Comparison of ENCODE assay signal across 8 cellular contexts in the genomic region with DNA sequence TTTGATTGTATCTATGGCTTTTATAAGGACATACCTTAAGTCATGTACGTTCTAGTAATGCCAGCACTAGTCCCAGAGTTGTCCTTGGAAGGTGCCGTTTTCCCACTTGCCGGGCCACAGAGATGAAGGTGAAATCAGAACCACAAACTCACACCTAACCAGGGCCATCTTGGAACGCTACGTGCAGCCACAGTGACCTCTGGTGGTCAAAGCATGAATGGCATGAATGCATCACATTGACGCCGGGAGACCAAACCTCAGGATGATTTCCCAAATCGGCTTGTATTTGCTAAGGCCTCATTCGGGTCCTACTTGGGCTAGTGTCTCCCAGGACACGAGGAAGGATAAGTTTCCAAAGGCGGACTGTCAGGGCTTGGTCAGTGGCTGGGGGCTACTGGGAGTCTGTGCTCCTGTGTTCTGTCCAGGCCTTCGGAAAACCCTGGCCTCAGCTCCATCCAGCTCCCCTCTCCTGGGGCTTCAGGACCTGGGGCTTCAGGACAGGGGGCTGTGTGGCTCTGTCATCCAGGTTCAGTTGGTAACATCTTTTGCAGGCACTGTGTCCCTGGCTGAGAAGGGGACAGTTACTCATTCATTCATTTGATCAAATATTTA.
DNase-seq lines count a peak whose midpoint lies in the region; ATAC-seq, FAIRE-seq and TF ChIP-seq lines count a peak whose summit lies in the region.

No MANE protein-coding gene starts in this region.

- DNase-seq in NK-92 treated with Interleukin-12 subunit alpha and Interleukin-12 subunit beta, amount 100 ng/mL, for 24 hours (lab: John Stamatoyannopoulos, UW): peak; percentile 13
- no peak for DNase-seq in NK-92 (lab: John Stamatoyannopoulos, UW; ENCODE audit: unreplicated experiment)
- peak; percentile 66 for DNase-seq in NCI-H1092 treated with DMSO at 0.1 percent for 48 hours (lab: John Stamatoyannopoulos, UW)
- DNase-seq in activated CD4-positive, CD25-positive, alpha-beta regulatory T cell treated with anti-CD3 and anti-CD28 coated beads, Interleukin-2, amount 50 U/mL, for 16 hours (ENCODE audit: low read depth, low spot score): peak; percentile 33
- peak in 51 of 61 donors; percentile 8 to 75 (median 28) for DNase-seq in caudate nucleus (lab: John Stamatoyannopoulos, UW)
- no peak for DNase-seq in kidney
- peak; percentile 59 for DNase-seq in stimulated activated CD4-positive, alpha-beta T cell treated with anti-CD3 and anti-CD28 coated beads, Interleukin-1b, Interleukin-23, amount 100 ng/mL, for 48 hours

- no peaks in the 10 kb centered on the region for H3K4me1 ChIP-seq in kidney (ENCODE audit: control insufficient read depth in 1 of 2, insufficient read depth in 1 of 2, low read depth in 1 of 2, low read length in 2 of 2)

- intact Hi-C loops in kidney (cut with DNase I): loop anchor here (5.0 kb wide), 1 partner anchor 293 kb away; no protein-coding TSS in a partner anchor

- H3K36me3 ChIP-seq in kidney (ENCODE audit: control insufficient read depth in 1 of 2, insufficient read depth in 2 of 2, low read length in 2 of 2): no peaks in the 10 kb centered on the region

- H3K27ac ChIP-seq in caudate nucleus (ENCODE audit: low read depth, low read length) (no peak overlapping the region), kidney (ENCODE audit: low read depth in 2 of 2, low read length in 2 of 2) (no peak overlapping the region)

- H3K4me3 ChIP-seq in kidney (ENCODE audit: low read length in 2 of 2): no peak overlapping the region

- TF ChIP-seq CTCF in kidney (IDR thresholded peaks at IDR 0.05; ENCODE audit: borderline replicate concordance, extremely low read depth, insufficient read depth): peak; percentile 99

- no peak for FAIRE-seq in kidney (lab: Jason Lieb, UNC)

- H3K9ac ChIP-seq in kidney (ENCODE audit: low read length in 2 of 2): no peak overlapping the region

- H3K9me3 ChIP-seq in kidney (ENCODE audit: control insufficient read depth in 1 of 2, low read length in 2 of 2): no peaks in the 10 kb centered on the region

- ATAC-seq in HG02852 (IDR thresholded peaks at IDR 0.05; ENCODE audit: unreplicated experiment): no peak

Comparison
In these comparisons a context has a peak if more than half of its experiments do, and no peak if none do; other contexts are left out.
1. DNase-seq: peak in NK-92 treated with Interleukin-12 subunit alpha and Interleukin-12 subunit beta, amount 100 ng/mL, for 24 hours (single experiment), NCI-H1092 treated with DMSO at 0.1 percent for 48 hours (single experiment), activated CD4-positive, CD25-positive, alpha-beta regulatory T cell treated with anti-CD3 and anti-CD28 coated beads, Interleukin-2, amount 50 U/mL, for 16 hours (single experiment), caudate nucleus (51 of 61) and stimulated activated CD4-positive, alpha-beta T cell treated with anti-CD3 and anti-CD28 coated beads, Interleukin-1b, Interleukin-23, amount 100 ng/mL, for 48 hours (single experiment); none in NK-92 (single experiment) and kidney (single experiment).